32 cellular contexts compared by ENCODE assay signal in genomic region chr3:86772699-86773098, GRCh38.
"Had no signal": no experiment of that assay in that cellular context is flagged by ENCODE, and none has a peak within 500 bp of the region (broad histone marks: within the 10 kb centered on the region; RNA-seq: fewer than 3 reads in every experiment).

No MANE protein-coding gene starts in this region.

- H3K4me2 ChIP-seq: PC-9 had no signal

- H3K4me1 ChIP-seq: ascending aorta had no signal

- H3K27ac ChIP-seq: ascending aorta, cardiac muscle cell, PC-9, RWPE1, WERI-Rb-1 had no signal

- H3K4me3 ChIP-seq: ascending aorta, cardiac muscle cell, PC-9 had no signal

- H3K27me3 Mint-ChIP-seq: activated CD4-positive, alpha-beta memory T cell treated with anti-CD3 and anti-CD28 coated beads, Interleukin-2, amount 10 ng/mL, durations not matched to agents 7 days and 5 days; activated CD8-positive, alpha-beta memory T cell treated with anti-CD3 and anti-CD28 coated beads, Interleukin-2, amount 10 ng/mL, durations not matched to agents 7 days and 5 days; activated naive CD8-positive, alpha-beta T cell treated with anti-CD3 and anti-CD28 coated beads for 36 hours; activated T-helper 17 cell treated with anti-CD3 and anti-CD28 coated beads, Interleukin-2, amount 50 U/mL, for 72 hours; central memory CD8-positive, alpha-beta T cell had no signal

- H3K4me3 Mint-ChIP-seq: activated CD4-positive, alpha-beta memory T cell treated with anti-CD3 and anti-CD28 coated beads, Interleukin-2, amount 10 ng/mL, durations not matched to agents 7 days and 5 days; activated CD8-positive, alpha-beta memory T cell treated with anti-CD3 and anti-CD28 coated beads, Interleukin-2, amount 10 ng/mL, durations not matched to agents 7 days and 5 days; activated naive CD8-positive, alpha-beta T cell treated with anti-CD3 and anti-CD28 coated beads for 36 hours; activated T-cell treated with anti-CD3 and anti-CD28 coated beads, Interleukin-2, amount 50 U/mL, for 72 hours; activated T-helper 17 cell treated with anti-CD3 and anti-CD28 coated beads, Interleukin-2, amount 50 U/mL, for 72 hours; central memory CD8-positive, alpha-beta T cell had no signal

- H2AFZ ChIP-seq: PC-9 had no signal

- ATAC-seq: activated CD8-positive, alpha-beta memory T cell treated with anti-CD3 and anti-CD28 coated beads, Interleukin-2, amount 10 ng/mL, durations not matched to agents 7 days and 5 days; activated T-cell treated with anti-CD3 and anti-CD28 coated beads, Interleukin-2, amount 50 U/mL, for 72 hours; Right ventricle myocardium inferior had no signal

- DNase-seq: activated CD4-positive, alpha-beta memory T cell treated with anti-CD3 and anti-CD28 coated beads, Interleukin-2, amount 10 ng/mL, durations not matched to agents 7 days and 5 days; activated CD4-positive, alpha-beta T cell treated with anti-CD3 and anti-CD28 coated beads for 1 hour; activated CD4-positive, alpha-beta T cell treated with anti-CD3 and anti-CD28 coated beads for 48 hours; activated CD4-positive, CD25-positive, alpha-beta regulatory T cell; activated CD8-positive, alpha-beta memory T cell treated with anti-CD3 and anti-CD28 coated beads for 24 hours; activated CD8-positive, alpha-beta memory T cell treated with anti-CD3 and anti-CD28 coated beads, Interleukin-2, amount 10 ng/mL, durations not matched to agents 7 days and 5 days; activated CD8-positive, alpha-beta memory T cell treated with anti-CD3 and anti-CD28 coated beads, Interleukin-2, amount 50 U/mL, for 48 hours; activated effector memory CD4-positive, alpha-beta T cell treated with anti-CD3 and anti-CD28 coated beads, Interleukin-2, amount 50 U/mL, for 16 hours; activated naive CD4-positive, alpha-beta T cell; activated naive CD4-positive, alpha-beta T cell treated with anti-CD3 and anti-CD28 coated beads, Interleukin-2, amount 50 U/mL, for 16 hours; activated naive CD8-positive, alpha-beta T cell treated with anti-CD3 and anti-CD28 coated beads for 36 hours; activated T-cell treated with anti-CD3 and anti-CD28 coated beads, Interleukin-2, amount 50 U/mL, for 1 hour; activated T-cell treated with anti-CD3 and anti-CD28 coated beads, Interleukin-2, amount 50 U/mL, for 72 hours; amniotic stem cell; MM.1S; NCI-H1092; NCI-H1436 treated with DMSO at 0.1 percent for 48 hours; NCI-H1694 treated with DMSO at 0.1 percent for 48 hours; NCI-H2029; NCI-H345; NCI-H524 treated with DMSO at 0.1 percent for 48 hours; PC-9; SIG-M5; T-helper 1 cell; T1000; WERI-Rb-1 had no signal

- H3K4me1 Mint-ChIP-seq: activated CD4-positive, alpha-beta memory T cell treated with anti-CD3 and anti-CD28 coated beads, Interleukin-2, amount 10 ng/mL, durations not matched to agents 7 days and 5 days; activated CD8-positive, alpha-beta memory T cell treated with anti-CD3 and anti-CD28 coated beads, Interleukin-2, amount 10 ng/mL, durations not matched to agents 7 days and 5 days; activated naive CD8-positive, alpha-beta T cell treated with anti-CD3 and anti-CD28 coated beads for 36 hours; activated T-helper 17 cell treated with anti-CD3 and anti-CD28 coated beads, Interleukin-2, amount 50 U/mL, for 72 hours; central memory CD8-positive, alpha-beta T cell had no signal

- H3K27me3 ChIP-seq: ascending aorta, cardiac muscle cell had no signal

- H3K36me3 ChIP-seq: ascending aorta, cardiac muscle cell, WERI-Rb-1 had no signal

- H3K36me3 Mint-ChIP-seq: activated CD8-positive, alpha-beta memory T cell treated with anti-CD3 and anti-CD28 coated beads, Interleukin-2, amount 10 ng/mL, durations not matched to agents 7 days and 5 days; activated naive CD8-positive, alpha-beta T cell treated with anti-CD3 and anti-CD28 coated beads for 36 hours had no signal

- H3K9me3 ChIP-seq: ascending aorta had no signal

- H3K27ac Mint-ChIP-seq: activated CD4-positive, alpha-beta memory T cell treated with anti-CD3 and anti-CD28 coated beads, Interleukin-2, amount 10 ng/mL, durations not matched to agents 7 days and 5 days; activated CD8-positive, alpha-beta memory T cell treated with anti-CD3 and anti-CD28 coated beads, Interleukin-2, amount 10 ng/mL, durations not matched to agents 7 days and 5 days; activated naive CD8-positive, alpha-beta T cell treated with anti-CD3 and anti-CD28 coated beads for 36 hours; activated T-cell treated with anti-CD3 and anti-CD28 coated beads, Interleukin-2, amount 50 U/mL, for 72 hours; activated T-helper 17 cell treated with anti-CD3 and anti-CD28 coated beads, Interleukin-2, amount 50 U/mL, for 72 hours had no signal

- H3K9me3 Mint-ChIP-seq: activated CD4-positive, alpha-beta memory T cell treated with anti-CD3 and anti-CD28 coated beads, Interleukin-2, amount 10 ng/mL, durations not matched to agents 7 days and 5 days; activated naive CD8-positive, alpha-beta T cell treated with anti-CD3 and anti-CD28 coated beads for 36 hours; activated T-cell treated with anti-CD3 and anti-CD28 coated beads, Interleukin-2, amount 50 U/mL, for 72 hours; activated T-helper 17 cell treated with anti-CD3 and anti-CD28 coated beads, Interleukin-2, amount 50 U/mL, for 72 hours had no signal
